Comparison of ENCODE assay signal across 25 cellular contexts in the genomic region with DNA sequence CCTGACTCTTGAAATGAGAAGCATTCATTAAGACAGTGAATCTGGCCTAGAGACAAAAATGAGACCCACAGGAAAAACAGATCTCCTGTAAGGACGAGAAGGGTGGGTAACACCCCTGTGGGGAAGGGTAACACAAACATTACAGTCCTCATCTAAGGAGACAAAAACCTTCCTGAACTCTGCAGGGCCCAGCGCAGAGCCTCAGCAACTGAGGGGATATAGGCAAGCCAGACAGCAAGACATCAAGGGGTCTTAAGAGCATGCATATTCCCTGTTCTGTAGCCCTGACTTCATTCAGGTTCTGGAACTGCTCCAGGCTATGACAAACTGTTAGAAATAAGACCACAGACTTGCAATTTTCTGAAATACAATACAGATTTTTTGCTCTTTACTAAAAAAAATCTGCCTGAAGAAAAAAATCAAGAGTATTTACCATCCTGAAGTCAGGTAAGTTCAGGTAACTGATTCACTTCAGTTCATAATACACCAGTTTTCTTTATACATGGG. TPM values are rescaled to one million over a fixed set of nuclear protein-coding genes. Genes with fewer than 3 reads are reported as not detected.
DNase-seq lines count a peak whose midpoint lies in the region; ATAC-seq and TF ChIP-seq lines count a peak whose summit lies in the region.
"Had no signal": no experiment of that assay in that cellular context is flagged by ENCODE, and none has a peak within 500 bp of the region (broad histone marks: within the 10 kb centered on the region; RNA-seq: fewer than 3 reads in every experiment).

No MANE protein-coding gene starts in this region.

- H3K27me3 Mint-ChIP-seq in CD4-positive, alpha-beta memory T cell, result no peaks in the 10 kb centered on the region
- H3K27me3 Mint-ChIP-seq: activated CD4-positive, alpha-beta T cell treated with anti-CD3 and anti-CD28 coated beads for 36 hours had no signal

- intact Hi-C loops in CD4-positive, alpha-beta memory T cell (cut with micrococcal nuclease), result no loop called here
- intact Hi-C loops in body of pancreas (cut with DNase I), result no loop called here

- no peak for ATAC-seq in body of pancreas
- no peak for ATAC-seq in activated naive CD4-positive, alpha-beta T cell treated with anti-CD3 and anti-CD28 coated beads, Interleukin-2, amount 50 U/mL, for 72 hours
- ATAC-seq: activated CD4-positive, alpha-beta T cell treated with anti-CD3 and anti-CD28 coated beads for 36 hours; activated CD8-positive, alpha-beta T cell treated with anti-CD3 and anti-CD28 coated beads, Interleukin-2, amount 10 ng/mL, durations not matched to agents 7 days and 5 days; esophagus mucosa; gastroesophageal sphincter; K562; left colon; stimulated activated effector memory CD8-positive, alpha-beta T cell treated with anti-CD3 and anti-CD28 coated beads, Interleukin-12 subunit alpha, Interleukin-12 subunit beta, amount 100 ng/mL, for 72 hours had no signal

- no peak overlapping the region for H2AFZ ChIP-seq in fibroblast of lung (ENCODE audit: low read length)
- H2AFZ ChIP-seq: hepatocyte had no signal

- H2AK5ac ChIP-seq in mesendoderm (ENCODE audit: low read length), result no peak overlapping the region

- H3K36me3 Mint-ChIP-seq in CD4-positive, alpha-beta memory T cell, result peaks cover 33 to 44% of the 10 kb centered on the region in 2 donors
- peaks cover 13 to 30% of the 10 kb centered on the region in 2 donors for H3K36me3 Mint-ChIP-seq in activated naive CD4-positive, alpha-beta T cell treated with anti-CD3 and anti-CD28 coated beads, Interleukin-2, amount 50 U/mL, for 72 hours

- H3K4me1 ChIP-seq in HUES48 (ENCODE audit: control insufficient read depth, insufficient read depth, low read length) (peaks cover 34% of the 10 kb centered on the region), fibroblast of lung (ENCODE audit: control insufficient read depth, extremely low read depth, insufficient read depth, low read length) (no peaks in the 10 kb centered on the region), mesendoderm (ENCODE audit: control insufficient read depth, low read depth, low read length) (no peaks in the 10 kb centered on the region), body of pancreas (no peaks in the 10 kb centered on the region)
- H3K4me1 ChIP-seq in CD4-positive, alpha-beta memory T cell (ENCODE audit: insufficient read depth, low read length), result no peaks in the 10 kb centered on the region
- H3K4me1 ChIP-seq: colonic mucosa, gastroesophageal sphincter, transverse colon had no signal

- H3K27me3 ChIP-seq in HUES48 (ENCODE audit: control insufficient read depth, insufficient read depth, low read length) (no peaks in the 10 kb centered on the region), fibroblast of lung (ENCODE audit: control insufficient read depth, insufficient read depth, low read length) (no peaks in the 10 kb centered on the region), mesendoderm (ENCODE audit: insufficient read depth, low read length, poor library complexity) (no peaks in the 10 kb centered on the region), body of pancreas (no peaks in the 10 kb centered on the region)
- no peaks in the 10 kb centered on the region for H3K27me3 ChIP-seq in CD4-positive, alpha-beta memory T cell (ENCODE audit: insufficient read depth, low read length)
- H3K27me3 ChIP-seq: colonic mucosa, gastroesophageal sphincter, hepatocyte, transverse colon had no signal

- no peak overlapping the region for H4K8ac ChIP-seq in mesendoderm (ENCODE audit: low read depth, low read length)

- H3K9me3 ChIP-seq in HUES48 (ENCODE audit: control insufficient read depth, insufficient read depth, low read length) (no peaks in the 10 kb centered on the region), fibroblast of lung (ENCODE audit: control insufficient read depth, insufficient read depth, low read depth, low read length) (no peaks in the 10 kb centered on the region), body of pancreas (no peaks in the 10 kb centered on the region)
- H3K9me3 ChIP-seq in CD4-positive, alpha-beta memory T cell (ENCODE audit: control insufficient read depth in 1 of 2, low read length in 2 of 2), result no peaks in the 10 kb centered on the region
- H3K9me3 ChIP-seq: colonic mucosa, gastroesophageal sphincter, transverse colon had no signal

- H3K4me1 Mint-ChIP-seq in CD4-positive, alpha-beta memory T cell, result peaks cover 0 to under 1% (median 0%) of the 10 kb centered on the region in 4 donors
- H3K4me1 Mint-ChIP-seq: immature natural killer cell had no signal

- H3K36me3 ChIP-seq in HUES48 (ENCODE audit: control insufficient read depth, insufficient read depth, low read length), result peaks cover 35% of the 10 kb centered on the region
- H3K36me3 ChIP-seq in fibroblast of lung (ENCODE audit: control insufficient read depth, insufficient read depth, low read length), result peaks cover 3% of the 10 kb centered on the region
- H3K36me3 ChIP-seq in mesendoderm (ENCODE audit: control insufficient read depth, insufficient read depth, low read length), result no peaks in the 10 kb centered on the region
- peaks cover 19% of the 10 kb centered on the region for H3K36me3 ChIP-seq in CD4-positive, alpha-beta memory T cell (ENCODE audit: insufficient read depth, low read length)
- H3K36me3 ChIP-seq in body of pancreas (replicated peaks in 1 of 2; ENCODE audit: insufficient read depth in 1 of 2, low read depth in 2 of 2), result peaks cover 5 to 11% of the 10 kb centered on the region in 2 donors
- H3K36me3 ChIP-seq: colonic mucosa had no signal

- TF ChIP-seq CTCF in fibroblast of lung (conservative IDR thresholded peaks at IDR 0.05 in 1 of 2, IDR thresholded peaks at IDR 0.05 in 1 of 2; ENCODE audit: low read depth in 1 of 2, low read length in 2 of 2) (no peak), body of pancreas (IDR thresholded peaks at IDR 0.05) (no peak)

- no peak overlapping the region for H3K4ac ChIP-seq in mesendoderm (ENCODE audit: low read depth, low read length)

- H3K4me3 Mint-ChIP-seq in CD4-positive, alpha-beta memory T cell, result no peak overlapping the region
- H3K4me3 Mint-ChIP-seq: activated CD4-positive, alpha-beta T cell treated with anti-CD3 and anti-CD28 coated beads for 36 hours; activated CD8-positive, alpha-beta T cell treated with anti-CD3 and anti-CD28 coated beads, Interleukin-2, amount 10 ng/mL, durations not matched to agents 7 days and 5 days; HFFc6; immature natural killer cell; stimulated activated effector memory CD8-positive, alpha-beta T cell treated with anti-CD3 and anti-CD28 coated beads, Interleukin-12 subunit alpha, Interleukin-12 subunit beta, amount 100 ng/mL, for 72 hours had no signal

- H4K5ac ChIP-seq in mesendoderm (ENCODE audit: low read length), result no peak overlapping the region

- no peak overlapping the region for H3K4me3 ChIP-seq in HUES48 (ENCODE audit: low read depth, low read length)
- no peak overlapping the region for H3K4me3 ChIP-seq in fibroblast of lung (replicated peaks in 1 of 4; ENCODE audit: control extremely low read depth in 1 of 4, insufficient read depth in 1 of 4, low read depth in 3 of 4, low read length in 4 of 4)
- no peak overlapping the region for H3K4me3 ChIP-seq in mesendoderm (ENCODE audit: low read length)
- H3K4me3 ChIP-seq in CD4-positive, alpha-beta memory T cell (ENCODE audit: low read length in 2 of 2), result no peak overlapping the region
- no peak overlapping the region for H3K4me3 ChIP-seq in body of pancreas
- H3K4me3 ChIP-seq: colonic mucosa, gastroesophageal sphincter, hepatocyte, K562, transverse colon had no signal

- WGBS in mesendoderm (ENCODE audit: extremely low coverage, insufficient coverage, low lambda C conversion rate), result no CpG with 5 or more reads among the region's 2 CpGs
- 78 to 80% methylated on average over 2 of the region's 2 CpGs for WGBS in body of pancreas, 2 donors

- H2BK15ac ChIP-seq in mesendoderm (replicated peaks; ENCODE audit: low read depth), result no peak overlapping the region

- POLR2A ChIA-PET in CD4-positive, alpha-beta memory T cell (lab: Charles Lee; ENCODE audit: partially characterized antibody), result no interaction called here

- no peak overlapping the region for H3K18ac ChIP-seq in mesendoderm (ENCODE audit: low read length)

- H2BK120ac ChIP-seq in mesendoderm (ENCODE audit: low read depth, low read length), result no peak overlapping the region

- H3K4me2 ChIP-seq in fibroblast of lung (ENCODE audit: extremely low read depth, insufficient read depth, low read length) (no peak overlapping the region), mesendoderm (ENCODE audit: low read length) (no peak overlapping the region)
- H3K4me2 ChIP-seq: hepatocyte had no signal

- H4K20me1 ChIP-seq in fibroblast of lung (ENCODE audit: control insufficient read depth, extremely low read depth, insufficient read depth, low read length), result no peaks in the 10 kb centered on the region

- H3K23ac ChIP-seq in mesendoderm (ENCODE audit: low read length), result no peak overlapping the region

- no peak overlapping the region for H3K27ac Mint-ChIP-seq in CD4-positive, alpha-beta memory T cell
- H3K27ac Mint-ChIP-seq in activated naive CD4-positive, alpha-beta T cell treated with anti-CD3 and anti-CD28 coated beads, Interleukin-2, amount 50 U/mL, for 72 hours, result no peak overlapping the region
- H3K27ac Mint-ChIP-seq: activated CD8-positive, alpha-beta T cell treated with anti-CD3 and anti-CD28 coated beads, Interleukin-2, amount 10 ng/mL, durations not matched to agents 7 days and 5 days; HFFc6; stimulated activated effector memory CD8-positive, alpha-beta T cell treated with anti-CD3 and anti-CD28 coated beads, Interleukin-12 subunit alpha, Interleukin-12 subunit beta, amount 100 ng/mL, for 72 hours had no signal

- H3K9ac ChIP-seq in HUES48 (ENCODE audit: low read depth, low read length), result no peak overlapping the region
- no peak overlapping the region for H3K9ac ChIP-seq in fibroblast of lung (ENCODE audit: insufficient read depth, low read length)
- no peak overlapping the region for H3K9ac ChIP-seq in mesendoderm (ENCODE audit: low read length)

- no peaks in the 10 kb centered on the region for H3K79me1 ChIP-seq in mesendoderm (ENCODE audit: low read length)

- no peak for TF ChIP-seq POLR2A in body of pancreas (IDR thresholded peaks at IDR 0.05)

- H3K79me2 ChIP-seq in fibroblast of lung (ENCODE audit: control insufficient read depth, insufficient read depth, low read length) (no peaks in the 10 kb centered on the region), mesendoderm (ENCODE audit: control insufficient read depth, insufficient read depth, low read length) (no peaks in the 10 kb centered on the region)
- H3K79me2 ChIP-seq: hepatocyte had no signal

- H3K56ac ChIP-seq in mesendoderm (ENCODE audit: low read length), result peak overlapping the region; percentile 17

- DNase-seq in amniotic epithelial cell (ENCODE audit: low read depth), result peak; percentile 34
- peak; percentile 40 to 47 for DNase-seq in fibroblast of lung (ENCODE audit: low read depth in 2 of 2)
- DNase-seq in mesendoderm, result no peak
- DNase-seq in CD4-positive, alpha-beta memory T cell, result no peak
- DNase-seq in body of pancreas, result no peak
- no peak for DNase-seq in activated naive CD4-positive, alpha-beta T cell treated with anti-CD3 and anti-CD28 coated beads, Interleukin-2, amount 50 U/mL, for 72 hours (ENCODE audit: low spot score in 2 of 2)
- DNase-seq: activated CD4-positive, alpha-beta T cell treated with anti-CD3 and anti-CD28 coated beads for 36 hours; activated CD8-positive, alpha-beta T cell treated with anti-CD3 and anti-CD28 coated beads, Interleukin-2, amount 10 ng/mL, durations not matched to agents 7 days and 5 days; activated gamma-delta T cell; colonic mucosa; HFFc6; immature natural killer cell; left colon; NCI-H1092; NCI-H1694; NCI-H446; NCI-H82; T-helper 9 cell; transverse colon had no signal

- no peaks in the 10 kb centered on the region for H3K9me3 Mint-ChIP-seq in CD4-positive, alpha-beta memory T cell
- no peaks in the 10 kb centered on the region for H3K9me3 Mint-ChIP-seq in activated naive CD4-positive, alpha-beta T cell treated with anti-CD3 and anti-CD28 coated beads, Interleukin-2, amount 50 U/mL, for 72 hours
- H3K9me3 Mint-ChIP-seq: HFFc6; immature natural killer cell; stimulated activated effector memory CD8-positive, alpha-beta T cell treated with anti-CD3 and anti-CD28 coated beads, Interleukin-12 subunit alpha, Interleukin-12 subunit beta, amount 100 ng/mL, for 72 hours had no signal

- H3K27ac ChIP-seq in HUES48 (ENCODE audit: low read depth, low read length) (peak overlapping the region; percentile 21), fibroblast of lung (ENCODE audit: insufficient read depth, low read length) (no peak overlapping the region), mesendoderm (ENCODE audit: low read depth, low read length) (no peak overlapping the region), body of pancreas (no peak overlapping the region)
- H3K27ac ChIP-seq in CD4-positive, alpha-beta memory T cell (ENCODE audit: low read depth, low read length), result no peak overlapping the region
- H3K27ac ChIP-seq: colonic mucosa, gastroesophageal sphincter, hepatocyte, transverse colon had no signal

- no peak overlapping the region for H2BK5ac ChIP-seq in mesendoderm (ENCODE audit: low read length)

- CTCF ChIA-PET in CD4-positive, alpha-beta memory T cell (lab: Charles Lee; ENCODE audit: partially characterized antibody), result no interaction called here

RNA-seq across cellular contexts. Expression of gene COX18, which starts 15.5 kb away (rescaled TPM):
- total RNA-seq in fibroblast of lung (19.8 and 27.9 TPM in 2 replicates), body of pancreas (10 to 100 TPM; 12.5 to 22.1 TPM)
- 15.8 and 16.9 TPM in 2 replicates for polyA plus RNA-seq in fibroblast of lung
- 9.5 and 10.9 TPM in 2 replicates for polyA plus RNA-seq in fibroblast of lung (2012)
- 7.3 and 13.9 TPM in 2 replicates for polyA minus RNA-seq in fibroblast of lung (ENCODE audit: low replicate concordance)
- 12.4 TPM for polyA plus RNA-seq in mesendoderm (2013, experiment 1 of 2)
- 12.2 TPM for polyA plus RNA-seq in mesendoderm (2013, experiment 2 of 2)
- total RNA-seq in CD4-positive, alpha-beta memory T cell, result 10 to 100 TPM; 14.4 to 14.6 TPM
- polyA plus RNA-seq in CD4-positive, alpha-beta memory T cell, result 1 to 10 TPM; 4.4 to 5.3 TPM
- 10 to 100 TPM; 25.8 to 27.8 TPM for total RNA-seq in activated naive CD4-positive, alpha-beta T cell treated with anti-CD3 and anti-CD28 coated beads, Interleukin-2, amount 50 U/mL, for 72 hours

Comparison
In these comparisons a context has a peak if more than half of its experiments do, and no peak if none do; other contexts are left out.
1. DNase-seq: peak in amniotic epithelial cell (single experiment) and fibroblast of lung (2 of 2); none in mesendoderm (single experiment), CD4-positive, alpha-beta memory T cell (0 of 5), body of pancreas (0 of 4) and activated naive CD4-positive, alpha-beta T cell treated with anti-CD3 and anti-CD28 coated beads, Interleukin-2, amount 50 U/mL, for 72 hours (0 of 2).